In the genomic region with DNA sequence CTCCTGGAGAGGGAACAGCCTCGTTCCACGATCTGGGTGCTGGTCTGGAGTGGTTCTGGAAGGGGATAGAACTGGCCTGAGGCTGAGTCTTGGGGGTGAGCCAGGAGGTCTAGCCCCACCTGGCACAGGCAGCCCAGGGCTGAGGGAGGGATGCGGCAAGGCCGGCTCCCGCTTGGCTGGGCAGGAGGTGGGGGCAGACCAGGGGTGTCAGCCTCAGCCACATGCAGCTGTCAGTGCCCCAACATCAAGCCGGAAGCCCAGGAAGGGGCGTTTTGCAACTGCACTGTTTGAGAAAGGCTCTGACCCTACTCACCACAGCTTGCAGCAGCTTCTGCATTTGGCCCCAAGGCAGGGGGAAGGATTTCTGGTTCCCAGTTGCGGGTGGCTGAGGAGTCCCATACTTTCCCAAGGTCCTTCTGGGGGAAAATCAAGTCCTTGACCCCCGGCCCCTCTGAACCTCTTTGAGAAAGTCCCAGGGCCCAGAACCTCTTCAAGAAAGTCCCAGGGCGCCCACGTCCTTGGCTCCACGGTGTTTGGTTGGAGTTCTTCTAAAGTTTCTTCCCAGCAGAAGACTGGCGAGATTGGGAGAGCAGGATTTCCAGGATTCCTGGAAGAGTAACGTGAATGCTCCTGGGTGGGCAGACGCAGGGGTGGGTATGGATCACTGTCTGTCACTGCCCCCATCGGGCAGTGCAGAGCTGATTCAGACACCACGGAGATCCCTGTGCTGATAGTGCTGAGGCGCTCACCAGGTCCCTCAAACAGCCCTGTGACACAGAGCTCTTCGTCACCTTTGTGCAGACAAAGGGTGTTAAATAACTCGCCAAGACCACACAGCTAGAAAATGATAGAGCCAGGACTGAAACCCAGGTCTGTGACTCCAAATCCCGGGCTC, we compare ENCODE assay signal across 8 cellular contexts. TPM values are rescaled to one million over a fixed set of nuclear protein-coding genes. Genes with fewer than 3 reads are reported as not detected.
DNase-seq lines count a peak whose midpoint lies in the region; ATAC-seq and TF ChIP-seq lines count a peak whose summit lies in the region.
"Had no signal": no experiment of that assay in that cellular context is flagged by ENCODE, and none has a peak within 500 bp of the region (broad histone marks: within the 10 kb centered on the region; RNA-seq: fewer than 3 reads in every experiment).

No MANE protein-coding gene starts in this region.

- H3K79me2 ChIP-seq in SK-N-SH (ENCODE audit: insufficient read depth): peaks cover 60% of the 10 kb centered on the region

- TF ChIP-seq CTCF in SK-N-SH (IDR thresholded peaks at IDR 0.05): no peak
- TF ChIP-seq CTCF in body of pancreas (IDR thresholded peaks at IDR 0.05): no peak
- TF ChIP-seq CTCF in right lobe of liver (IDR thresholded peaks at IDR 0.05): no peak

- 0 out of 2 replicates have a peak, but pooled peaks have one; percentile 4 for TF ChIP-seq RAD21 in SK-N-SH (IDR thresholded peaks at IDR 0.05; ENCODE audit: low read length)

- no peaks in the 10 kb centered on the region for H3K9me3 ChIP-seq in SK-N-SH
- no peaks in the 10 kb centered on the region for H3K9me3 ChIP-seq in body of pancreas
- H3K9me3 ChIP-seq in right lobe of liver: no peaks in the 10 kb centered on the region

- 54% methylated on average over 10 of the region's 21 CpGs for WGBS in SK-N-SH (ENCODE audit: low lambda C conversion rate)
- 23 to 47% methylated on average over 13 to 21 of the region's 21 CpGs for WGBS in body of pancreas, 2 donors
- WGBS in right lobe of liver (ENCODE audit: insufficient coverage, low coverage, low lambda C conversion rate, missing lambda C conversion rate): 79% methylated on average over 9 of the region's 21 CpGs

- H4K20me1 ChIP-seq in SK-N-SH (ENCODE audit: insufficient read depth): peaks cover 31% of the 10 kb centered on the region

- CTCF ChIA-PET in SK-N-SH (lab: Yijun Ruan, JAX): interaction anchor here (1.0 to 3.7 kb wide), 5 partner anchors 10 to 286 kb away, joined by 3 to 35 read pairs (median 6); no protein-coding TSS in a partner anchor
- CTCF ChIA-PET in HEK293T (lab: Yijun Ruan, JAX): interaction anchor here (0.8 to 1.5 kb wide), 2 partner anchors 89 to 253 kb away, joined by 3 read pairs; no protein-coding TSS in a partner anchor

- no peak for TF ChIP-seq EP300 in SK-N-SH (IDR thresholded peaks at IDR 0.05; ENCODE audit: borderline replicate concordance in 1 of 2, low read depth in 1 of 2, low read length in 1 of 2)

- no peaks in the 10 kb centered on the region for H3K9me2 ChIP-seq in SK-N-SH

- H3K36me3 ChIP-seq in SK-N-SH (replicated peaks in 1 of 2; ENCODE audit: control insufficient read depth in 1 of 2, insufficient read depth in 2 of 2, low read length in 1 of 2) (peaks cover 0 to 4% of the 10 kb centered on the region in 2 experiments), body of pancreas (replicated peaks in 1 of 2; ENCODE audit: insufficient read depth in 1 of 2, low read depth in 2 of 2) (no peaks in the 10 kb centered on the region), right lobe of liver (no peaks in the 10 kb centered on the region)
- H3K36me3 ChIP-seq: cardiac muscle cell had no signal

- no peak overlapping the region for H2AFZ ChIP-seq in SK-N-SH (ENCODE audit: low read depth)

- ATAC-seq in GM19025 (IDR thresholded peaks at IDR 0.05; ENCODE audit: low read depth, unreplicated experiment) (peak; percentile 39), HG03060 (IDR thresholded peaks at IDR 0.05; ENCODE audit: low read depth, unreplicated experiment) (peak; percentile 39), body of pancreas (no peak), right lobe of liver (peak; percentile 36 to 50 (median 44))
- peak; percentile 72 for ATAC-seq in stimulated activated naive CD8-positive, alpha-beta T cell treated with anti-CD3 and anti-CD28 coated beads, Interleukin-15, Interleukin-2, amounts not matched to agents 100 U/mL and 50 U/mL, for 24 hours

- H3K4me3 ChIP-seq in SK-N-SH (ENCODE audit: low read depth in 2 of 2, low read length in 1 of 2) (peak overlapping the region; percentile 84 to 92), body of pancreas (peak overlapping the region in 1 of 2 donors; percentile 70), right lobe of liver (peak overlapping the region in 2 of 3 donors; percentile 31 to 94)
- H3K4me3 ChIP-seq: cardiac muscle cell had no signal

- DNase-seq in SK-N-SH: no peak
- DNase-seq in body of pancreas: peak in 3 of 4 donors; percentile 53 to 69 (median 53)
- DNase-seq in right lobe of liver: peak; percentile 62 to 80 (median 64)
- peak; percentile 62 for DNase-seq in stimulated activated naive CD8-positive, alpha-beta T cell treated with anti-CD3 and anti-CD28 coated beads, Interleukin-15, Interleukin-2, amounts not matched to agents 100 U/mL and 50 U/mL, for 24 hours
- DNase-seq in HEK293T (ENCODE audit: extremely low spot score): no peak

- H3K4me1 ChIP-seq in SK-N-SH (ENCODE audit: control insufficient read depth in 1 of 2, insufficient read depth in 2 of 2, low read depth in 1 of 2, low read length in 1 of 2) (peaks cover 31 to 36% of the 10 kb centered on the region in 2 experiments; a peak in 3 of 4 replicates), body of pancreas (peaks cover 65% of the 10 kb centered on the region), right lobe of liver (no peaks in the 10 kb centered on the region)

- no peaks in the 10 kb centered on the region for H3K27me3 ChIP-seq in SK-N-SH (ENCODE audit: insufficient read depth)
- no peaks in the 10 kb centered on the region for H3K27me3 ChIP-seq in body of pancreas
- H3K27me3 ChIP-seq in right lobe of liver: no peaks in the 10 kb centered on the region
- H3K27me3 ChIP-seq: cardiac muscle cell had no signal

- peaks cover 39% of the 10 kb centered on the region for H3F3A ChIP-seq in SK-N-SH (replicated peaks; ENCODE audit: insufficient read depth)

- H3K9ac ChIP-seq in SK-N-SH: peak overlapping the region; percentile 88

- intact Hi-C loops in body of pancreas (cut with DNase I) (no loop called here), right lobe of liver (cut with DNase I) (no loop called here)

- H3K27ac ChIP-seq in SK-N-SH (ENCODE audit: low read depth in 2 of 2, low read length in 1 of 2) (peak overlapping the region in 1 of 2 experiments; percentile 24; a peak in 1 of 4 replicates), body of pancreas (peak overlapping the region; percentile 65 to 86 (median 79)), right lobe of liver (peak overlapping the region in 2 of 3 donors; percentile 24 to 33)
- H3K27ac ChIP-seq: cardiac muscle cell had no signal

- POLR2A ChIA-PET in SK-N-SH (lab: Yijun Ruan, JAX) (no interaction called here), HEK293T (lab: Yijun Ruan, JAX) (no interaction called here)

- TF ChIP-seq POLR2A in body of pancreas (IDR thresholded peaks at IDR 0.05): peak in 1 of 3 donors; percentile 20
- no peak for TF ChIP-seq POLR2A in right lobe of liver (IDR thresholded peaks at IDR 0.05)

- peak overlapping the region; percentile 96 for H3K4me2 ChIP-seq in SK-N-SH

TF ChIP-seq in SK-N-SH, 30 proteins besides CTCF, POLR2A, EP300 and RAD21:
- TF ChIP-seq GATA2 (CRISPR knock-in tag; IDR thresholded peaks at IDR 0.05) (peak; percentile 45), USF2 (IDR thresholded peaks at IDR 0.05; ENCODE audit: borderline replicate concordance, low read depth, low read length) (no peak), SIN3A (IDR thresholded peaks at IDR 0.05; ENCODE audit: borderline replicate concordance, low read depth, low read length) (peak; percentile 9; the same call in 1 of the 2 replicates)

TF ChIP-seq in HEK293T, 16 proteins besides CTCF, POLR2A, EP300 and RAD21:
- TF ChIP-seq FOXA1 (IDR thresholded peaks at IDR 0.05): no peak
- TF ChIP-seq CTBP1 (IDR thresholded peaks at IDR 0.05; ENCODE audit: borderline replicate concordance): no peak
- TF ChIP-seq SP1 (IDR thresholded peaks at IDR 0.05): no peak

RNA-seq across cellular contexts. Expression of gene EFHD2, which starts 2.2 kb away (rescaled TPM):
- 45.1 and 59.8 TPM in 2 replicates for polyA plus RNA-seq in SK-N-SH (2012; rRNA removed)
- polyA plus RNA-seq in SK-N-SH (2012; cell fraction: cytosol; rRNA removed): 36.4 and 48.6 TPM in 2 replicates
- polyA plus RNA-seq in SK-N-SH (2012; cell fraction: nucleus; rRNA removed): 55.1 and 74.5 TPM in 2 replicates
- total RNA-seq in body of pancreas: 10 to 100 TPM; 56.7 to 78.6 TPM
- total RNA-seq in right lobe of liver: 10 to 100 TPM in 5 of 6 experiments, 1 to 10 TPM in 1; 9.9 to 19.4 (median 15.6) TPM

RNA-seq across cellular contexts. Expression of gene CTRC, which starts 26.4 kb away (rescaled TPM):
- 0.26 and 0.67 TPM in 2 replicates for polyA plus RNA-seq in SK-N-SH (2012; rRNA removed)
- polyA plus RNA-seq in SK-N-SH (2012; cell fraction: cytosol; rRNA removed): 0.08 TPM in 1 of 2 replicates, not detected in the other
- 5.1 and 5.6 TPM in 2 replicates for polyA plus RNA-seq in SK-N-SH (2012; cell fraction: nucleus; rRNA removed)
- total RNA-seq in body of pancreas (over 10,000 TPM in 1 of 2 donors, 1,000 to 10,000 TPM in 1; 6,275 to 13,040 TPM), right lobe of liver (not detected)
- total RNA-seq: cardiac muscle cell had no signal

RNA-seq across cellular contexts. Expression of gene CELA2A, which starts 44.7 kb away (rescaled TPM):
- not detected in 2 replicates for polyA plus RNA-seq in SK-N-SH (2012; rRNA removed)
- not detected in 2 replicates for polyA plus RNA-seq in SK-N-SH (2012; cell fraction: cytosol; rRNA removed)
- polyA plus RNA-seq in SK-N-SH (2012; cell fraction: nucleus; rRNA removed): not detected in 2 replicates
- total RNA-seq in body of pancreas: over 10,000 TPM in 1 of 2 donors, 1,000 to 10,000 TPM in 1; 4,384 to 21,046 TPM
- not detected for total RNA-seq in right lobe of liver
- total RNA-seq: cardiac muscle cell had no signal

Comparison
In these comparisons a context has a peak if more than half of its experiments do, and no peak if none do; other contexts are left out.
1. DNase-seq: peak in body of pancreas (3 of 4), right lobe of liver (3 of 3) and stimulated activated naive CD8-positive, alpha-beta T cell treated with anti-CD3 and anti-CD28 coated beads, Interleukin-15, Interleukin-2, amounts not matched to agents 100 U/mL and 50 U/mL, for 24 hours (single experiment); none in SK-N-SH (single experiment) and HEK293T (single experiment).
2. RNA of gene CTRC, which starts 26.4 kb away (total RNA-seq): 6,275 to 13,040 TPM in body of pancreas; not detected in right lobe of liver; every median in the first group is over 1,000 times any median in the second.
3. RNA of gene CELA2A, which starts 44.7 kb away (total RNA-seq): 4,384 to 21,046 TPM in body of pancreas; not detected in right lobe of liver; every median in the first group is over 1,000 times any median in the second.